ENCODE assay signal across 9 cellular contexts in genomic region chr17:80781188-80781577, GRCh38.
DNase-seq lines count a peak whose midpoint lies in the region; ATAC-seq and TF ChIP-seq lines count a peak whose summit lies in the region.
"Had no signal": no experiment of that assay in that cellular context is flagged by ENCODE, and none has a peak within 500 bp of the region (broad histone marks: within the 10 kb centered on the region; RNA-seq: fewer than 3 reads in every experiment).

No MANE protein-coding gene starts in this region.

- intact Hi-C loops in cardiac septum (cut with DNase I) (no loop called here), heart left ventricle (cut with DNase I) (no loop called here)

- no peak for ATAC-seq in heart left ventricle
- ATAC-seq in gastroesophageal sphincter, result no peak
- no peak for ATAC-seq in upper lobe of left lung (ENCODE audit: low FRiP score in 2 of 2)
- no peak for ATAC-seq in GM21717 (IDR thresholded peaks at IDR 0.05; ENCODE audit: unreplicated experiment)

- no peaks in the 10 kb centered on the region for H3K4me1 Mint-ChIP-seq in progenitor cell of endocrine pancreas (ENCODE audit: low read depth)

- TF ChIP-seq POLR2A in heart left ventricle (IDR thresholded peaks at IDR 0.05), result no peak
- TF ChIP-seq POLR2A in gastroesophageal sphincter (IDR thresholded peaks at IDR 0.05), result no peak
- no peak for TF ChIP-seq POLR2A in upper lobe of left lung (IDR thresholded peaks at IDR 0.05)

- no peak overlapping the region for H3K4me3 Mint-ChIP-seq in progenitor cell of endocrine pancreas (ENCODE audit: low read depth)
- H3K4me3 Mint-ChIP-seq: stimulated activated naive B cell treated with anti-CD40 and anti-IgM and Interleukin-4, amounts not matched to agents 10 μg/mL and 1 μg/mL and 100 μg/mL, for 72 hours had no signal

- TF ChIP-seq CTCF in heart left ventricle (IDR thresholded peaks at IDR 0.05), result no peak
- TF ChIP-seq CTCF in gastroesophageal sphincter (IDR thresholded peaks at IDR 0.05), result no peak
- no peak for TF ChIP-seq CTCF in upper lobe of left lung (IDR thresholded peaks at IDR 0.05)
- no peak for TF ChIP-seq CTCF in progenitor cell of endocrine pancreas (IDR thresholded peaks at IDR 0.05; ENCODE audit: unreplicated experiment)

- peak; percentile 82 for DNase-seq in cardiac septum (ENCODE audit: low spot score)
- no peak for DNase-seq in heart left ventricle
- peak; percentile 52 for DNase-seq in SKM-1 treated with dmso at 0.1 percent for 144 hours (lab: John Stamatoyannopoulos, UW; ENCODE audit: unreplicated experiment)
- peak in 1 of 2 donors; percentile 56 for DNase-seq in upper lobe of left lung
- no peak for DNase-seq in activated CD4-positive, CD25-positive, alpha-beta regulatory T cell treated with anti-CD3 and anti-CD28 coated beads, Interleukin-2, amount 50 U/mL, for 72 hours
- DNase-seq in progenitor cell of endocrine pancreas (ENCODE audit: low spot score, unreplicated experiment), result no peak
- DNase-seq: stimulated activated naive B cell treated with anti-CD40 and anti-IgM and Interleukin-4, amounts not matched to agents 10 μg/mL and 1 μg/mL and 100 μg/mL, for 72 hours had no signal

- H3K27ac ChIP-seq in heart left ventricle (peak overlapping the region in 3 of 12 donors; percentile 27 to 59 (median 29)), gastroesophageal sphincter (peak overlapping the region in 3 of 4 donors; percentile 38 to 74 (median 55)), upper lobe of left lung (peak overlapping the region; percentile 23 to 73 (median 64))

- no peak for TF ChIP-seq EP300 in gastroesophageal sphincter (IDR thresholded peaks at IDR 0.05)
- TF ChIP-seq EP300 in upper lobe of left lung (IDR thresholded peaks at IDR 0.05), result no peak

- WGBS in heart left ventricle, 4 donors, result 83 to 92% (median 88%) methylated on average over 10 of the region's 10 CpGs
- WGBS in gastroesophageal sphincter (ENCODE audit: low coverage in 1 of 2), 2 donors, result 74 to 89% methylated on average over 9 to 10 of the region's 10 CpGs
- 69 to 76% methylated on average over 10 of the region's 10 CpGs for WGBS in upper lobe of left lung, 2 donors

- H3K4me1 ChIP-seq in heart left ventricle (peaks cover 0 to 44% (median 6%) of the 10 kb centered on the region in 12 donors), gastroesophageal sphincter (peaks cover 0 to 74% (median 0%) of the 10 kb centered on the region in 3 donors), upper lobe of left lung (peaks cover 23 to 49% (median 34%) of the 10 kb centered on the region in 4 donors)

- H3K4me3 ChIP-seq in heart left ventricle, result peak overlapping the region in 1 of 12 donors; percentile 17
- no peak overlapping the region for H3K4me3 ChIP-seq in gastroesophageal sphincter
- H3K4me3 ChIP-seq in upper lobe of left lung, result no peak overlapping the region

- H3K27me3 ChIP-seq in heart left ventricle, result no peaks in the 10 kb centered on the region
- no peaks in the 10 kb centered on the region for H3K27me3 ChIP-seq in gastroesophageal sphincter
- no peaks in the 10 kb centered on the region for H3K27me3 ChIP-seq in upper lobe of left lung

- H3K27me3 Mint-ChIP-seq in progenitor cell of endocrine pancreas, result no peaks in the 10 kb centered on the region
- H3K27me3 Mint-ChIP-seq: stimulated activated naive B cell treated with anti-CD40 and anti-IgM and Interleukin-4, amounts not matched to agents 10 μg/mL and 1 μg/mL and 100 μg/mL, for 72 hours had no signal

- H3K36me3 Mint-ChIP-seq in progenitor cell of endocrine pancreas (ENCODE audit: insufficient read depth), result peaks cover 3% of the 10 kb centered on the region

- peaks cover 0 to 16% (median 0%) of the 10 kb centered on the region in 9 donors for H3K36me3 ChIP-seq in heart left ventricle
- peaks cover 0 to 6% of the 10 kb centered on the region in 2 donors for H3K36me3 ChIP-seq in gastroesophageal sphincter
- no peaks in the 10 kb centered on the region for H3K36me3 ChIP-seq in upper lobe of left lung

- no peak overlapping the region for H3K27ac Mint-ChIP-seq in progenitor cell of endocrine pancreas

- H3K9me3 Mint-ChIP-seq in progenitor cell of endocrine pancreas (ENCODE audit: low read depth), result no peaks in the 10 kb centered on the region

- H3K9me3 ChIP-seq in heart left ventricle (no peaks in the 10 kb centered on the region), gastroesophageal sphincter (no peaks in the 10 kb centered on the region), upper lobe of left lung (no peaks in the 10 kb centered on the region)

Comparison
In these comparisons a context has a peak if more than half of its experiments do, and no peak if none do; other contexts are left out.
1. DNase-seq: peak in cardiac septum (single experiment) and SKM-1 treated with dmso at 0.1 percent for 144 hours (single experiment); none in heart left ventricle (0 of 5), activated CD4-positive, CD25-positive, alpha-beta regulatory T cell treated with anti-CD3 and anti-CD28 coated beads, Interleukin-2, amount 50 U/mL, for 72 hours (single experiment) and progenitor cell of endocrine pancreas (single experiment).